In genomic region chr4:153782567-153782966, GRCh38 we compare ENCODE assay signal across 28 cellular contexts. TPM values are rescaled to one million over a fixed set of nuclear protein-coding genes. Genes with fewer than 3 reads are reported as not detected.
DNase-seq lines count a peak whose midpoint lies in the region; FAIRE-seq and TF ChIP-seq lines count a peak whose summit lies in the region.
"Had no signal": no experiment of that assay in that cellular context is flagged by ENCODE, and none has a peak within 500 bp of the region (broad histone marks: within the 10 kb centered on the region; RNA-seq: fewer than 3 reads in every experiment).

No MANE protein-coding gene starts in this region.

- DNase-seq in astrocyte (ENCODE audit: low read depth) (no peak), hepatocyte (ENCODE audit: low spot score) (no peak), suprapubic skin (ENCODE audit: low spot score in 2 of 2) (no peak), AG08396 (ENCODE audit: low spot score) (no peak), amniotic stem cell (lab: John Stamatoyannopoulos, UW) (no peak), OCI-M2 (lab: John Stamatoyannopoulos, UW; ENCODE audit: unreplicated experiment) (no peak)
- DNase-seq: activated CD4-positive, alpha-beta T cell treated with anti-CD3 and anti-CD28 coated beads, Interleukin-2, amount 50 U/mL, for 48 hours; activated CD4-positive, CD25-positive, alpha-beta regulatory T cell; activated naive CD4-positive, alpha-beta T cell treated with anti-CD3 and anti-CD28 coated beads, Interleukin-2, amount 10 ng/mL, durations not matched to agents 7 days and 5 days; AML-193; CD4-positive, alpha-beta T cell; naive B cell; NCI-H1694 treated with DMSO at 0.1 percent for 48 hours; NCI-H2171 treated with DMSO at 0.1 percent for 48 hours; NCI-H510A treated with DMSO at 0.1 percent for 48 hours; ovary; Peyer's patch; SIG-M5; stimulated activated CD4-positive, alpha-beta T cell treated with anti-CD3 and anti-CD28 coated beads, Interleukin-4, amount 100 ng/mL, for 1 hour; SW 1271; T1000 had no signal

- no peak overlapping the region for H3K27ac Mint-ChIP-seq in astrocyte (ENCODE audit: unreplicated experiment)
- H3K27ac Mint-ChIP-seq: activated naive CD4-positive, alpha-beta T cell treated with anti-CD3 and anti-CD28 coated beads, Interleukin-2, amount 10 ng/mL, durations not matched to agents 7 days and 5 days; CD4-positive, alpha-beta T cell; naive B cell; type B pancreatic cell had no signal

- FAIRE-seq in astrocyte (lab: Jason Lieb, UNC): no peak
- FAIRE-seq: D721Med, GM12878 had no signal

- H3K36me3 Mint-ChIP-seq in astrocyte (ENCODE audit: low read depth, unreplicated experiment): no peaks in the 10 kb centered on the region
- H3K36me3 Mint-ChIP-seq: activated naive CD4-positive, alpha-beta T cell treated with anti-CD3 and anti-CD28 coated beads, Interleukin-2, amount 10 ng/mL, durations not matched to agents 7 days and 5 days; type B pancreatic cell had no signal

- peaks cover 27% of the 10 kb centered on the region for H3K4me1 ChIP-seq in Loucy (ENCODE audit: insufficient read depth, low read length, poor library complexity, severe bottlenecking)
- H3K4me1 ChIP-seq in astrocyte (ENCODE audit: insufficient read depth, low read length): peaks cover 4% of the 10 kb centered on the region
- no peaks in the 10 kb centered on the region for H3K4me1 ChIP-seq in hepatocyte (ENCODE audit: insufficient read depth)
- no peaks in the 10 kb centered on the region for H3K4me1 ChIP-seq in suprapubic skin
- H3K4me1 ChIP-seq: Peyer's patch had no signal

- H3K4me3 Mint-ChIP-seq in astrocyte (ENCODE audit: unreplicated experiment): no peak overlapping the region
- H3K4me3 Mint-ChIP-seq: activated naive CD4-positive, alpha-beta T cell treated with anti-CD3 and anti-CD28 coated beads, Interleukin-2, amount 10 ng/mL, durations not matched to agents 7 days and 5 days; CD4-positive, alpha-beta T cell; naive B cell had no signal

- H3K79me2 ChIP-seq in Loucy (ENCODE audit: insufficient read depth, low read length): no peaks in the 10 kb centered on the region
- no peaks in the 10 kb centered on the region for H3K79me2 ChIP-seq in astrocyte (ENCODE audit: insufficient read depth, low read length)
- no peaks in the 10 kb centered on the region for H3K79me2 ChIP-seq in hepatocyte

- H3K27me3 ChIP-seq in Loucy (ENCODE audit: insufficient read depth, low read length, poor library complexity, severe bottlenecking) (no peaks in the 10 kb centered on the region), astrocyte (ENCODE audit: insufficient read depth, low read length) (peaks cover 24% of the 10 kb centered on the region), hepatocyte (peaks cover 23% of the 10 kb centered on the region), suprapubic skin (peaks cover 15% of the 10 kb centered on the region)
- H3K27me3 ChIP-seq: ovary had no signal

- H3K27ac ChIP-seq in astrocyte (ENCODE audit: low read depth, low read length) (no peak overlapping the region), hepatocyte (peak overlapping the region; percentile 29), suprapubic skin (peak overlapping the region; percentile 30)
- H3K27ac ChIP-seq: coronary artery, KMS-11, ovary, Peyer's patch had no signal

- no peak overlapping the region for H2AFZ ChIP-seq in Loucy (ENCODE audit: low read length)
- H2AFZ ChIP-seq in astrocyte (ENCODE audit: low read depth, low read length): no peak overlapping the region
- H2AFZ ChIP-seq in hepatocyte: no peak overlapping the region

- H4K20me1 ChIP-seq in Loucy (ENCODE audit: insufficient read depth, low read length, poor library complexity, severe bottlenecking) (no peaks in the 10 kb centered on the region), astrocyte (ENCODE audit: insufficient read depth, low read length) (no peaks in the 10 kb centered on the region), hepatocyte (ENCODE audit: insufficient read depth, poor library complexity, severe bottlenecking) (no peaks in the 10 kb centered on the region)

- H3K9me3 ChIP-seq in Loucy (ENCODE audit: insufficient read depth, low read depth, low read length): no peaks in the 10 kb centered on the region
- no peaks in the 10 kb centered on the region for H3K9me3 ChIP-seq in astrocyte (ENCODE audit: insufficient read depth, low read depth, low read length)
- H3K9me3 ChIP-seq in hepatocyte (ENCODE audit: low read depth): no peaks in the 10 kb centered on the region
- H3K9me3 ChIP-seq in suprapubic skin: no peaks in the 10 kb centered on the region
- H3K9me3 ChIP-seq: ovary, Peyer's patch had no signal

- TF ChIP-seq CTCF in Loucy (conservative IDR thresholded peaks at IDR 0.05; ENCODE audit: low read length): no peak
- no peak for TF ChIP-seq CTCF in astrocyte (IDR thresholded peaks at IDR 0.05; ENCODE audit: insufficient read depth, low read depth, low read length)
- TF ChIP-seq CTCF in hepatocyte (IDR thresholded peaks at IDR 0.05; ENCODE audit: poor library complexity): no peak
- no peak for TF ChIP-seq CTCF in suprapubic skin (IDR thresholded peaks at IDR 0.05)

- H3K4me2 ChIP-seq in Loucy (ENCODE audit: low read depth, low read length, poor library complexity, severe bottlenecking) (peak overlapping the region; percentile 29), astrocyte (ENCODE audit: low read length) (peak overlapping the region; percentile 33), hepatocyte (no peak overlapping the region)
- H3K4me2 ChIP-seq: KMS-11 had no signal

- WGBS in hepatocyte (ENCODE audit: low lambda C conversion rate, missing lambda C conversion rate): 80% methylated on average over 1 of the region's 1 CpG
- 97% methylated on average over 1 of the region's 1 CpG for WGBS in suprapubic skin

- H3K27me3 Mint-ChIP-seq in astrocyte (ENCODE audit: low read depth, unreplicated experiment): no peaks in the 10 kb centered on the region

- H3K9me3 Mint-ChIP-seq in astrocyte (ENCODE audit: unreplicated experiment): no peaks in the 10 kb centered on the region
- H3K9me3 Mint-ChIP-seq: activated naive CD4-positive, alpha-beta T cell treated with anti-CD3 and anti-CD28 coated beads, Interleukin-2, amount 10 ng/mL, durations not matched to agents 7 days and 5 days; CD4-positive, alpha-beta T cell; type B pancreatic cell had no signal

- H3K36me3 ChIP-seq in Loucy (ENCODE audit: insufficient read depth, low read length) (no peaks in the 10 kb centered on the region), astrocyte (ENCODE audit: insufficient read depth, low read length) (no peaks in the 10 kb centered on the region), hepatocyte (replicated peaks; ENCODE audit: insufficient read depth, low read depth) (no peaks in the 10 kb centered on the region), suprapubic skin (no peaks in the 10 kb centered on the region)
- H3K36me3 ChIP-seq: ovary, Peyer's patch had no signal

- H3K9ac ChIP-seq in Loucy (ENCODE audit: low read depth, low read length, poor library complexity, severe bottlenecking): no peak overlapping the region
- H3K9ac ChIP-seq in astrocyte (ENCODE audit: low read length): no peak overlapping the region
- H3K9ac ChIP-seq: KMS-11 had no signal

- TF ChIP-seq EP300 in suprapubic skin (IDR thresholded peaks at IDR 0.05): no peak

- H3K4me1 Mint-ChIP-seq in astrocyte (ENCODE audit: low read depth, unreplicated experiment): peaks cover 4% of the 10 kb centered on the region
- H3K4me1 Mint-ChIP-seq: activated naive CD4-positive, alpha-beta T cell treated with anti-CD3 and anti-CD28 coated beads, Interleukin-2, amount 10 ng/mL, durations not matched to agents 7 days and 5 days had no signal

- H3K9me2 ChIP-seq in Loucy (replicated peaks; ENCODE audit: low read depth, low read length) (no peaks in the 10 kb centered on the region), hepatocyte (replicated peaks; ENCODE audit: insufficient read depth) (no peaks in the 10 kb centered on the region)

- no peak for TF ChIP-seq POLR2A in suprapubic skin (IDR thresholded peaks at IDR 0.05)

- no peaks in the 10 kb centered on the region for H3F3A ChIP-seq in Loucy (ENCODE audit: low read depth)

- no peak overlapping the region for H3K4me3 ChIP-seq in Loucy (ENCODE audit: low read length, poor library complexity, severe bottlenecking)
- H3K4me3 ChIP-seq in astrocyte (ENCODE audit: insufficient read depth, low read depth, low read length): no peak overlapping the region
- no peak overlapping the region for H3K4me3 ChIP-seq in hepatocyte
- no peak overlapping the region for H3K4me3 ChIP-seq in suprapubic skin
- H3K4me3 ChIP-seq: coronary artery, GM12878, ovary, Peyer's patch had no signal

RNA-seq across cellular contexts. Expression of gene SFRP2, which starts 6.3 kb away (rescaled TPM):
- total RNA-seq in astrocyte (92.8 and 146 TPM in 2 replicates), hepatocyte (8.0 and 15.0 TPM in 2 replicates), suprapubic skin (1 to 10 TPM; 4.4 to 9.3 (median 6.5) TPM)
- 42.8 and 50.0 TPM in 2 replicates for polyA plus RNA-seq in hepatocyte
- total RNA-seq: CD4-positive, alpha-beta T cell had no signal

RNA-seq across cellular contexts. Expression of gene RNF175, which starts 22.7 kb away (rescaled TPM):
- total RNA-seq in astrocyte (1.0 TPM in 2 replicates), hepatocyte (2.1 and 2.8 TPM in 2 replicates), suprapubic skin (not detected)
- 2.6 and 2.8 TPM in 2 replicates for polyA plus RNA-seq in hepatocyte
- total RNA-seq: GM12878, left lobe of liver, ovary, Peyer's patch had no signal
- polyA plus RNA-seq: GM12878 had no signal
